ENCODE assay signal across 19 cellular contexts in genomic region chr21:42208801-42209490, GRCh38. TPM values are rescaled to one million over a fixed set of nuclear protein-coding genes. Genes with fewer than 3 reads are reported as not detected.
"Had no signal": no experiment of that assay in that cellular context is flagged by ENCODE, and none has a peak within 500 bp of the region (broad histone marks: within the 10 kb centered on the region; RNA-seq: fewer than 3 reads in every experiment).

No MANE protein-coding gene starts in this region.

- H3K36me3 ChIP-seq: adrenal gland, left ventricle myocardium inferior, neural progenitor cell, prostate gland, right atrium auricular region, tibial nerve had no signal

- ATAC-seq: activated naive CD4-positive, alpha-beta T cell treated with anti-CD3 and anti-CD28 coated beads, Interleukin-2, amount 50 U/mL, for 72 hours; effector memory CD8-positive, alpha-beta T cell; mucosa of descending colon; stimulated activated naive CD8-positive, alpha-beta T cell treated with anti-CD3 and anti-CD28 coated beads, Interleukin-15, Interleukin-2, amounts not matched to agents 100 U/mL and 50 U/mL, for 24 hours had no signal

- H3K4me2 ChIP-seq: neural progenitor cell had no signal

- H3K4me3 Mint-ChIP-seq: effector memory CD8-positive, alpha-beta T cell; naive B cell; neural progenitor cell had no signal

- H3K4me3 ChIP-seq: adrenal gland, left ventricle myocardium inferior, mucosa of descending colon, neural progenitor cell, prostate gland, right atrium auricular region, tibial nerve had no signal

- H3K9ac ChIP-seq: neural progenitor cell had no signal

- H3K27me3 Mint-ChIP-seq: effector memory CD8-positive, alpha-beta T cell had no signal

- H3K27ac Mint-ChIP-seq: effector memory CD8-positive, alpha-beta T cell; naive B cell; neural progenitor cell had no signal

- DNase-seq: activated CD4-positive, alpha-beta T cell treated with anti-CD3 and anti-CD28 coated beads for 1 hour; activated CD4-positive, alpha-beta T cell treated with anti-CD3 and anti-CD28 coated beads, Interleukin-2, amount 50 U/mL, for 4 hours; activated gamma-delta T cell; effector memory CD8-positive, alpha-beta T cell; hypothalamus; kidney glomerular epithelial cell; left ventricle myocardium inferior; mammary epithelial cell; mucosa of descending colon; naive B cell; stimulated activated naive CD8-positive, alpha-beta T cell treated with anti-CD3 and anti-CD28 coated beads, Interleukin-15, Interleukin-2, amounts not matched to agents 100 U/mL and 50 U/mL, for 24 hours; T-helper 1 cell had no signal

- H3K4me1 Mint-ChIP-seq: naive B cell had no signal

- H2AFZ ChIP-seq: neural progenitor cell had no signal

- H3K27ac ChIP-seq: adrenal gland, left ventricle myocardium inferior, neural progenitor cell, prostate gland, right atrium auricular region, tibial nerve had no signal

- H3K4me1 ChIP-seq: adrenal gland, left ventricle myocardium inferior, prostate gland, right atrium auricular region, tibial nerve had no signal

- H3K9me3 ChIP-seq: adrenal gland, mucosa of descending colon, prostate gland, right atrium auricular region had no signal

- H3K9me3 Mint-ChIP-seq: activated naive CD4-positive, alpha-beta T cell treated with anti-CD3 and anti-CD28 coated beads, Interleukin-2, amount 50 U/mL, for 72 hours; effector memory CD8-positive, alpha-beta T cell had no signal

- H3K27me3 ChIP-seq: adrenal gland, neural progenitor cell, right atrium auricular region, tibial nerve had no signal

- H3K36me3 Mint-ChIP-seq: activated naive CD4-positive, alpha-beta T cell treated with anti-CD3 and anti-CD28 coated beads, Interleukin-2, amount 50 U/mL, for 72 hours; neural progenitor cell had no signal

RNA-seq across cellular contexts. Expression of gene ABCG1, which starts 10.0 kb away (rescaled TPM):
- total RNA-seq: epithelial cell of proximal tubule had no signal
